ENCODE assay signal across 1 cellular context in the genomic region with DNA sequence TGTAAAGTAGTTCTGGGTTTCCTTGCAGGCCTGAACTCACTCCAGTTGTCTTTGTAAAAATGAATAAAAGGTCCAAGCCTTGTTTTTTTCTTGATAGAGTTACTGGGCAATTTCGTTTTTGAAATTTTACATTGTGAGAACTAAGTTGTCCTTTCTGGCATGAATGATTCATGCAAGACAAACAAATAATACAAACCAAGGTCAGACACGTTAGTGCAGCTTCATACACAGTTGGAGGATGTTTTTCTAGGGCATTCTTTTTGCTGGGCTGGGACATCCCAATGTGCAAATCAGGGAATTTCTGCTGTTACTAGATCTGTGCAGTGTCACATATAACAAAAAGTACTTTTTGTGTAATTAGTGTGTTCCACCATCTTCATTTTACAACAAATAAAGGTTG.
TF ChIP-seq lines count a peak whose summit lies in the region.

No MANE protein-coding gene starts in this region.

TF ChIP-seq in HepG2, 621 proteins besides CTCF, POLR2A, EP300 and RAD21 (continued from another document):
- TF ChIP-seq GATAD2A (CRISPR knock-in tag; IDR thresholded peaks at IDR 0.05) = no peak
TF ChIP-seq in HepG2: peak in this region for 2.
